Comparison of ENCODE assay signal across 8 cellular contexts in the genomic region with DNA sequence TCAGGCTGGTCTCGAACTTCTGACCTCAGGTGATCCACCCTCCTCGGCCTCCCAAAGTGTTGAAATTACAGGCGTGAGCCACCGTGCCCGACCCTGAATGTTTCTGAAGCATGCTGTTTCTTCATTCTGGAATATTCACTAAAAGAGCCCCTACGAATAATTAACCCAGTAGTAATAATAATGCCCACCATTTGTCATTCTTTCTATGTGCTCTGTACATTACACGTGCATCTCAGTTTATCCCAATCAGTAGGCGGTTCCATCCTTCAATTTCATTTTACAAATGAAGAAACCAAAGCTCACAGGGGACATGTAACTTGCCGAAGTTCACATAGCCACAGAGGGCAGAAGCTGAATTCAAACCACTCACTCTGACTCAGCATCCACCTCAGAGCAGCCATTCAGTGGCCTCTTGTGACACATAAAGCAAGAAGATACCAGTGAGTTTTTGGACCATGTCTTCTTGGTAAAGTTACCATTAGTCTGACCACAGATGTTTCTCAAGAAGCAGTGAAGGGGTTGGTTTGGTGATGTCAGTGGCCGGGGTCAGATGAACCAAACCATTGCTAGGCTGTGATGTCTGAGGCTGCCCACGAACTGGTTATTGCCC.
DNase-seq lines count a peak whose midpoint lies in the region; ATAC-seq and TF ChIP-seq lines count a peak whose summit lies in the region.

No MANE protein-coding gene starts in this region.

- DNase-seq in GM03348 (ENCODE audit: low spot score) (peak; percentile 79), LHCN-M2 (ENCODE audit: low read depth) (peak; percentile 98), mesothelial cell of epicardium (ENCODE audit: low spot score in 2 of 2, unreplicated experiment in 2 of 2) (no peak), medulla oblongata (ENCODE audit: extremely low spot score) (no peak), H9 (no peak), HuH-7.5 (ENCODE audit: low spot score) (no peak)

- no peaks in the 10 kb centered on the region for H3K23me2 ChIP-seq in H9 (ENCODE audit: insufficient read length, low read depth, low read length, poor library complexity, severe bottlenecking)

- H3K27me3 Mint-ChIP-seq in activated naive CD4-positive, alpha-beta T cell treated with anti-CD3 and anti-CD28 coated beads, Interleukin-2, amount 50 U/mL, for 24 hours, result no peaks in the 10 kb centered on the region
- H3K27me3 Mint-ChIP-seq in mesothelial cell of epicardium (ENCODE audit: low read depth) (no peaks in the 10 kb centered on the region), H9 (ENCODE audit: low read depth) (no peaks in the 10 kb centered on the region)

- no peak overlapping the region for H3T11ph ChIP-seq in H9 (ENCODE audit: low read length)

- no peaks in the 10 kb centered on the region for H3K79me2 ChIP-seq in H9 (ENCODE audit: insufficient read depth, low read length)

- peak overlapping the region; percentile 80 for H3K27ac Mint-ChIP-seq in activated naive CD4-positive, alpha-beta T cell treated with anti-CD3 and anti-CD28 coated beads, Interleukin-2, amount 50 U/mL, for 24 hours
- H3K27ac Mint-ChIP-seq in mesothelial cell of epicardium (peak overlapping the region; percentile 43), H9 (no peak overlapping the region)

- no peaks in the 10 kb centered on the region for H3K79me1 ChIP-seq in H9 (ENCODE audit: insufficient read depth, low read depth, low read length, poor library complexity, severe bottlenecking)

- H3K36me3 Mint-ChIP-seq in activated naive CD4-positive, alpha-beta T cell treated with anti-CD3 and anti-CD28 coated beads, Interleukin-2, amount 50 U/mL, for 24 hours, result no peaks in the 10 kb centered on the region
- H3K36me3 Mint-ChIP-seq in mesothelial cell of epicardium (no peaks in the 10 kb centered on the region), H9 (ENCODE audit: insufficient read depth in 1 of 3, low read depth in 3 of 3) (no peaks in the 10 kb centered on the region)

- no peak overlapping the region for H3K23ac ChIP-seq in H9 (ENCODE audit: insufficient read length, low read depth, low read length)

- no peak overlapping the region for H3K4ac ChIP-seq in H9 (ENCODE audit: low read depth, low read length)

- H4K5ac ChIP-seq in H9 (ENCODE audit: insufficient read length, low read depth, low read length), result no peak overlapping the region

- H3K9me3 Mint-ChIP-seq in activated naive CD4-positive, alpha-beta T cell treated with anti-CD3 and anti-CD28 coated beads, Interleukin-2, amount 50 U/mL, for 24 hours, result no peaks in the 10 kb centered on the region
- no peaks in the 10 kb centered on the region for H3K9me3 Mint-ChIP-seq in mesothelial cell of epicardium
- no peaks in the 10 kb centered on the region; a peak in 1 of 5 replicates for H3K9me3 Mint-ChIP-seq in H9

- no peak overlapping the region for H3K4me3 Mint-ChIP-seq in activated naive CD4-positive, alpha-beta T cell treated with anti-CD3 and anti-CD28 coated beads, Interleukin-2, amount 50 U/mL, for 24 hours
- no peak overlapping the region for H3K4me3 Mint-ChIP-seq in mesothelial cell of epicardium
- H3K4me3 Mint-ChIP-seq in H9, result no peak overlapping the region

- no peaks in the 10 kb centered on the region for H4K20me1 ChIP-seq in H9 (ENCODE audit: control insufficient read depth, insufficient read depth, insufficient read length)

- H3K4me1 Mint-ChIP-seq in activated naive CD4-positive, alpha-beta T cell treated with anti-CD3 and anti-CD28 coated beads, Interleukin-2, amount 50 U/mL, for 24 hours, result peaks cover 32% of the 10 kb centered on the region
- H3K4me1 Mint-ChIP-seq in mesothelial cell of epicardium (peaks cover 18% of the 10 kb centered on the region), H9 (peaks cover 24 to 33% of the 10 kb centered on the region in 2 experiments)

- H2AK5ac ChIP-seq in H9 (ENCODE audit: insufficient read length, low read length), result no peak overlapping the region

- no peak overlapping the region for H2AFZ ChIP-seq in H9 (ENCODE audit: low read length)

- H3K56ac ChIP-seq in H9 (ENCODE audit: insufficient read length, low read depth, low read length), result no peak overlapping the region

- peaks cover 8% of the 10 kb centered on the region; the same call in 1 of the 2 replicates for H3K4me1 ChIP-seq in H9 (ENCODE audit: insufficient read depth, low read length)

- H2BK5ac ChIP-seq in H9 (ENCODE audit: insufficient read length, low read length), result no peak overlapping the region

- no peak overlapping the region for H2BK15ac ChIP-seq in H9 (ENCODE audit: low read depth, low read length)

- no peak overlapping the region for H4K91ac ChIP-seq in H9 (ENCODE audit: insufficient read length, low read depth, low read length)

- H3K27ac ChIP-seq in H9 (ENCODE audit: insufficient read length, low read depth, low read length), result no peak overlapping the region

- H2BK20ac ChIP-seq in H9 (ENCODE audit: low read depth, low read length, poor library complexity, severe bottlenecking), result no peak overlapping the region

- H3K14ac ChIP-seq in H9 (ENCODE audit: insufficient read depth, low read length), result no peak overlapping the region

- H4K8ac ChIP-seq in H9 (replicated peaks; ENCODE audit: insufficient read length, low read depth, low read length), result no peak overlapping the region

- WGBS in H9 (ENCODE audit: extremely low coverage, insufficient read length, low lambda C conversion rate), result no CpG with 5 or more reads among the region's 11 CpGs

- H3K9me3 ChIP-seq in H9 (ENCODE audit: control insufficient read depth, low read depth, low read length), result no peaks in the 10 kb centered on the region

- H2BK120ac ChIP-seq in H9 (ENCODE audit: low read depth, low read length, poor library complexity, severe bottlenecking), result no peak overlapping the region

- H3K27me3 ChIP-seq in H9 (ENCODE audit: insufficient read depth, low read length), result no peaks in the 10 kb centered on the region

- no peak for TF ChIP-seq CTCF in mesothelial cell of epicardium (IDR thresholded peaks at IDR 0.05; ENCODE audit: unreplicated experiment)
- TF ChIP-seq CTCF in H9 (conservative IDR thresholded peaks at IDR 0.05), result no peak

- no peak overlapping the region for H2BK12ac ChIP-seq in H9 (ENCODE audit: insufficient read length, low read depth, low read length)

- H3K4me2 ChIP-seq in H9 (ENCODE audit: insufficient read depth, insufficient read length, low read length), result no peak overlapping the region

- ATAC-seq in GM21529 (IDR thresholded peaks at IDR 0.05; ENCODE audit: unreplicated experiment), result peak; percentile 75

- no peak overlapping the region for H3K9ac ChIP-seq in H9 (ENCODE audit: extremely low read depth, insufficient read length, low read length)

- H3K18ac ChIP-seq in H9 (ENCODE audit: insufficient read length, low read depth, low read length), result no peak overlapping the region

Comparison
In these comparisons a context has a peak if more than half of its experiments do, and no peak if none do; other contexts are left out.
1. DNase-seq: peak in GM03348 (single experiment) and LHCN-M2 (single experiment); none in mesothelial cell of epicardium (0 of 2), medulla oblongata (single experiment), H9 (single experiment) and HuH-7.5 (single experiment).
2. H3K27ac Mint-ChIP-seq: peak in activated naive CD4-positive, alpha-beta T cell treated with anti-CD3 and anti-CD28 coated beads, Interleukin-2, amount 50 U/mL, for 24 hours (single experiment) and mesothelial cell of epicardium (single experiment); none in H9 (0 of 3).